ENCODE assay signal across 9 cellular contexts in the genomic region with DNA sequence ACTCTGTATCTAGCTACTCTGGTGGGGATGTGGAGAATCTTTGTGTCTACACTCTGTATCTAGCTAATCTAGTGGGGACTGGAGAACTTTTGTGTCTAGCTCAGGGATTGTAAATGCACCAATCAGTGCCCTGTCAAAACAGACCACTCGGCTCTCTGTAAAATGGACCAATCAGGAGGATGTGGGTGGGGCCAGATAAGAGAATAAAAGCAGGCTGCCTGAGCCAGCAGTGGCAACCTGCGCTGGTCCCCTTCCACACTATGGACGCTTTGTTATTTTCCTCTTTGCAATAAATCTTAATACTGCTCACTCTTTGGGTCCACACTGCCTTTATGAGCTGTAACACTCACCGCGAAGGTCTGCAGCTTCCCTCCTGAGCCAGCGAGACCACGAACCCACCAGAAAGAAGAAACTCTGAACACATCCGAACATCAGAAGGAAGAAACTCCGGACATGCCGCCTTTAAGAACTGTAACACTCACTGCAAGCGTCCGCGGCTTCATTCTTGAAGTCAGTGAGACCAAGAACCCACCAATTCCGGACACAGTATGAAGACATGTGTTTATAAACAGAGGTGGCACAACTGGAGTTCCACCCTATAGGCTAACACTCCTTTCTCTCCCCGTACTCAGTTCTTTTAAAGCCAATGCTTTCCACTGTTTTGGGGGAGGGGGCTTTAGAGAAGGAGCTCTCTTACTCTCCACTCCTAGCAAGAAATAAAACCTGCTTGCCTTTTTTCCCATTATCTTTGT. TPM values are rescaled to one million over a fixed set of nuclear protein-coding genes. Genes with fewer than 3 reads are reported as not detected.
DNase-seq lines count a peak whose midpoint lies in the region; ATAC-seq, FAIRE-seq and TF ChIP-seq lines count a peak whose summit lies in the region.
"Not testable (repeated sequence)": the region's sequence is repeated elsewhere in the genome, so short reads cannot be mapped to it uniquely, and the experiment has no call there.
"Had no signal": no experiment of that assay in that cellular context is flagged by ENCODE, and none has a peak within 500 bp of the region (broad histone marks: within the 10 kb centered on the region; RNA-seq: fewer than 3 reads in every experiment).

No MANE protein-coding gene starts in this region.

- intact Hi-C loops in CD4-positive, alpha-beta memory T cell (cut with micrococcal nuclease) = loop anchor here (1.0 to 10.0 kb wide), 4 partner anchors 28 to 1077 kb away; a partner anchor contains a TSS
- intact Hi-C loops in endothelial cell of umbilical vein (cut with micrococcal nuclease) = loop anchor here (1.0 to 2.0 kb wide), 3 partner anchors 28 to 125 kb away; a partner anchor contains a TSS
- intact Hi-C loops in right lobe of liver (cut with DNase I) = not testable (repeated sequence)

- DNase-seq in CD4-positive, alpha-beta memory T cell = peak; percentile 16 to 48 (median 18)
- peak; percentile 50 for DNase-seq in activated naive CD8-positive, alpha-beta T cell treated with anti-CD3 and anti-CD28 coated beads for 36 hours
- not testable (repeated sequence) for DNase-seq in endothelial cell of umbilical vein (ENCODE audit: low read depth, low spot score); right lobe of liver; thoracic aorta (ENCODE audit: low spot score)

- 98% methylated on average over 14 of the region's 15 CpGs for WGBS in HUES64
- WGBS in right lobe of liver (ENCODE audit: insufficient coverage, low coverage, low lambda C conversion rate, missing lambda C conversion rate) = 36% methylated on average over 10 of the region's 15 CpGs

- TF ChIP-seq POLR2A in endothelial cell of umbilical vein (IDR thresholded peaks at IDR 0.05; ENCODE audit: low read depth, low read length); right lobe of liver (IDR thresholded peaks at IDR 0.05): not testable (repeated sequence)

- peak overlapping the region; percentile 87 for H3K9ac ChIP-seq in HUES64 (ENCODE audit: low read depth, low read length)
- peak overlapping the region; percentile 100 for H3K9ac ChIP-seq in endothelial cell of umbilical vein (replicated peaks; ENCODE audit: extremely low read depth, insufficient read depth, low read length)
- peak overlapping the region; percentile 20 for H3K9ac ChIP-seq in rectal smooth muscle tissue (ENCODE audit: low read length)

- H3K4me2 ChIP-seq in endothelial cell of umbilical vein (ENCODE audit: insufficient read depth, low read length) = peak overlapping the region; percentile 88

- peak overlapping the region; percentile 83 for H3K27ac ChIP-seq in CD4-positive, alpha-beta memory T cell (ENCODE audit: low read depth, low read length)
- H3K27ac ChIP-seq in HUES64 (ENCODE audit: low read depth, low read length) (peak overlapping the region; percentile 94), endothelial cell of umbilical vein (ENCODE audit: insufficient read depth, low read depth, low read length) (peak overlapping the region; percentile 98), right lobe of liver (peak overlapping the region; percentile 86 to 93 (median 91)), rectal smooth muscle tissue (ENCODE audit: low read depth, low read length) (peak overlapping the region; percentile 77), thoracic aorta (peak overlapping the region; percentile 78 to 89)

- not testable (repeated sequence) for H3K27me3 ChIP-seq in CD4-positive, alpha-beta memory T cell (ENCODE audit: insufficient read depth, low read length); HUES64 (ENCODE audit: insufficient read depth, low read length); endothelial cell of umbilical vein (ENCODE audit: control insufficient read depth in 2 of 2, insufficient read depth in 2 of 2, low read length in 2 of 2); right lobe of liver; rectal smooth muscle tissue (ENCODE audit: control insufficient read depth, insufficient read depth, low read length); thoracic aorta (replicated peaks; ENCODE audit: insufficient read depth)

- TSS peak; percentile 96 for BruUV-seq in endothelial cell of umbilical vein (replicated peaks; lab: Mats Ljungman, UMichigan)

- H3K79me2 ChIP-seq in endothelial cell of umbilical vein (ENCODE audit: control insufficient read depth, insufficient read depth, low read length) = peaks cover 38% of the 10 kb centered on the region

- not testable (repeated sequence) for H3K36me3 ChIP-seq in CD4-positive, alpha-beta memory T cell (ENCODE audit: insufficient read depth, low read length); endothelial cell of umbilical vein (ENCODE audit: control insufficient read depth in 2 of 2, extremely low read depth in 1 of 2, insufficient read depth in 2 of 2, low read length in 2 of 2); rectal smooth muscle tissue (ENCODE audit: control insufficient read depth, insufficient read depth, low read length); thoracic aorta
- peaks cover 15% of the 10 kb centered on the region for H3K36me3 ChIP-seq in HUES64 (ENCODE audit: insufficient read depth, low read length)
- H3K36me3 ChIP-seq in right lobe of liver = peaks cover 0 to 13% (median 3%) of the 10 kb centered on the region in 4 donors

- peak overlapping the region; percentile 94 to 98 (median 97) for H3K27ac Mint-ChIP-seq in CD4-positive, alpha-beta memory T cell
- peak overlapping the region; percentile 99 for H3K27ac Mint-ChIP-seq in activated naive CD8-positive, alpha-beta T cell treated with anti-CD3 and anti-CD28 coated beads for 36 hours

- not testable (repeated sequence) for H3K9me3 Mint-ChIP-seq in CD4-positive, alpha-beta memory T cell; activated naive CD8-positive, alpha-beta T cell treated with anti-CD3 and anti-CD28 coated beads for 36 hours

- peak overlapping the region; percentile 65 to 100 for H3K4me3 ChIP-seq in CD4-positive, alpha-beta memory T cell (ENCODE audit: low read length in 2 of 2)
- H3K4me3 ChIP-seq in HUES64 (ENCODE audit: low read length) = peak overlapping the region; percentile 57
- H3K4me3 ChIP-seq in WI38 (ENCODE audit: low read depth, low read length) = peak overlapping the region; percentile 76
- H3K4me3 ChIP-seq in endothelial cell of umbilical vein (replicated peaks in 1 of 3; ENCODE audit: insufficient read depth in 1 of 3, low read depth in 1 of 3, low read length in 3 of 3) = peak overlapping the region; percentile 38 to 94 (median 62)
- H3K4me3 ChIP-seq in right lobe of liver = peak overlapping the region; percentile 38 to 63 (median 53)
- H3K4me3 ChIP-seq in rectal smooth muscle tissue (ENCODE audit: low read length) = peak overlapping the region; percentile 69
- peak overlapping the region; percentile 78 for H3K4me3 ChIP-seq in thoracic aorta

- POLR2A ChIA-PET in CD4-positive, alpha-beta memory T cell (lab: Charles Lee; ENCODE audit: partially characterized antibody) = interaction anchor here (0.6 to 3.1 kb wide), 10 partner anchors 11 to 127 kb away, joined by 3 to 20 read pairs (median 6); a partner anchor contains a TSS
- POLR2A ChIA-PET in endothelial cell of umbilical vein (lab: Charles Lee) = interaction anchor here (1.0 to 2.3 kb wide), 3 partner anchors 13 to 63 kb away, joined by 3 to 6 read pairs (median 5); no protein-coding TSS in a partner anchor

- not testable (repeated sequence) for H3K9me1 ChIP-seq in endothelial cell of umbilical vein (replicated peaks; ENCODE audit: control insufficient read depth, extremely low read depth, insufficient read depth, low read length)

- not testable (repeated sequence) for H3K9me3 ChIP-seq in CD4-positive, alpha-beta memory T cell (ENCODE audit: control insufficient read depth in 1 of 2, low read length in 2 of 2); HUES64 (ENCODE audit: insufficient read depth, low read depth, low read length); endothelial cell of umbilical vein (replicated peaks; ENCODE audit: control insufficient read depth, insufficient read depth, low read length); right lobe of liver; thoracic aorta

- not testable (repeated sequence) for H3K27me3 Mint-ChIP-seq in CD4-positive, alpha-beta memory T cell; activated naive CD8-positive, alpha-beta T cell treated with anti-CD3 and anti-CD28 coated beads for 36 hours

- H3K4me1 Mint-ChIP-seq in CD4-positive, alpha-beta memory T cell = peaks cover 42 to 76% (median 54%) of the 10 kb centered on the region in 4 donors
- H3K4me1 Mint-ChIP-seq in activated naive CD8-positive, alpha-beta T cell treated with anti-CD3 and anti-CD28 coated beads for 36 hours = peaks cover 41% of the 10 kb centered on the region

- ATAC-seq in right lobe of liver; thoracic aorta (ENCODE audit: insufficient number of reproducible peaks, low FRiP score, low read depth): not testable (repeated sequence)

- H2AFZ ChIP-seq in endothelial cell of umbilical vein (ENCODE audit: low read depth, low read length) = not testable (repeated sequence)

- peaks cover 27% of the 10 kb centered on the region for H3K4me1 ChIP-seq in CD4-positive, alpha-beta memory T cell (ENCODE audit: insufficient read depth, low read length)
- H3K4me1 ChIP-seq in HUES64 (ENCODE audit: insufficient read depth, low read length); endothelial cell of umbilical vein (ENCODE audit: control insufficient read depth, extremely low read depth, insufficient read depth, low read length); right lobe of liver; rectal smooth muscle tissue (ENCODE audit: control insufficient read depth, insufficient read depth, low read length): not testable (repeated sequence)
- peaks cover 5 to 26% of the 10 kb centered on the region in 2 donors for H3K4me1 ChIP-seq in thoracic aorta (ENCODE audit: control insufficient read depth in 1 of 2, low read depth in 2 of 2)

- H3K4me3 Mint-ChIP-seq in CD4-positive, alpha-beta memory T cell = peak overlapping the region; percentile 91 to 97 (median 95)
- peak overlapping the region; percentile 87 for H3K4me3 Mint-ChIP-seq in activated naive CD8-positive, alpha-beta T cell treated with anti-CD3 and anti-CD28 coated beads for 36 hours

- CTCF ChIA-PET in CD4-positive, alpha-beta memory T cell (lab: Charles Lee; ENCODE audit: partially characterized antibody) = interaction anchor here (0.7 to 5.9 kb wide), 20 partner anchors 11 to 208 kb away, joined by 3 to 71 read pairs (median 5); a partner anchor contains a TSS
- CTCF ChIA-PET in endothelial cell of umbilical vein (lab: Charles Lee) = interaction anchor here (0.7 to 1.9 kb wide), 15 partner anchors 9 to 679 kb away, joined by 3 to 15 read pairs (median 4); no protein-coding TSS in a partner anchor

- TF ChIP-seq CTCF in WI38 (IDR thresholded peaks at IDR 0.05; ENCODE audit: low read depth, low read length); endothelial cell of umbilical vein (IDR thresholded peaks at IDR 0.05; ENCODE audit: extremely low read depth in 1 of 2, insufficient read depth in 1 of 2, low read depth in 1 of 2, low read length in 2 of 2); right lobe of liver (IDR thresholded peaks at IDR 0.05); thoracic aorta (IDR thresholded peaks at IDR 0.05): not testable (repeated sequence)

- H4K20me1 ChIP-seq in endothelial cell of umbilical vein (replicated peaks; ENCODE audit: control insufficient read depth, extremely low read depth, insufficient read depth, low read length) = not testable (repeated sequence)

- FAIRE-seq in endothelial cell of umbilical vein (lab: Jason Lieb, UNC) = not testable (repeated sequence)

- dilution Hi-C loops in endothelial cell of umbilical vein (cut with MboI; ENCODE audit: extremely low pct_ligation_motif_present, low sequenced_read_pairs) = not testable (repeated sequence)

- H3K36me3 Mint-ChIP-seq in CD4-positive, alpha-beta memory T cell = peaks cover 19 to 29% of the 10 kb centered on the region in 2 donors
- H3K36me3 Mint-ChIP-seq in activated naive CD8-positive, alpha-beta T cell treated with anti-CD3 and anti-CD28 coated beads for 36 hours = peaks cover 18% of the 10 kb centered on the region

RNA-seq across cellular contexts. Expression of a gene that starts 1.1 kb away (rescaled TPM):
- total RNA-seq in CD4-positive, alpha-beta memory T cell = 10 to 100 TPM; 33.9 to 35.5 TPM
- 1 to 10 TPM; 9.1 to 9.5 TPM for polyA plus RNA-seq in CD4-positive, alpha-beta memory T cell
- 19.5 TPM for polyA plus RNA-seq in HUES64 (2013, experiment 1 of 2)
- polyA plus RNA-seq in HUES64 (2013, experiment 2 of 2) = 23.3 TPM
- total RNA-seq in activated naive CD8-positive, alpha-beta T cell treated with anti-CD3 and anti-CD28 coated beads for 36 hours = 10 to 100 TPM; 18.7 to 20.3 TPM
- total RNA-seq in endothelial cell of umbilical vein = 54.5 and 61.4 TPM in 2 replicates
- polyA plus RNA-seq in endothelial cell of umbilical vein = 46.0 and 57.3 TPM in 2 replicates
- polyA plus RNA-seq in endothelial cell of umbilical vein (2011; cell fraction: cytosol; rRNA removed) = 44.7 and 46.6 TPM in 2 replicates
- polyA plus RNA-seq in endothelial cell of umbilical vein (2011; cell fraction: nucleus; rRNA removed) = 50.6 and 64.9 TPM in 2 replicates
- 60.3 and 65.7 TPM in 2 replicates for polyA plus RNA-seq in endothelial cell of umbilical vein (2012)
- polyA minus RNA-seq in endothelial cell of umbilical vein = 83.1 and 91.5 TPM in 2 replicates
- polyA minus RNA-seq in endothelial cell of umbilical vein (2011; cell fraction: cytosol; rRNA and poly(A)+ RNA removed) = 6.7 TPM
- polyA minus RNA-seq in endothelial cell of umbilical vein (2011; cell fraction: nucleus; rRNA and poly(A)+ RNA removed) = 37.7 and 61.0 TPM in 2 replicates
- 10 to 100 TPM; 15.3 to 19.2 (median 18.2) TPM for total RNA-seq in right lobe of liver
- total RNA-seq in thoracic aorta = 10 to 100 TPM; 35.5 to 36.4 TPM

RNA-seq across cellular contexts. Expression of a gene that starts 5.8 kb away (rescaled TPM):
- total RNA-seq in CD4-positive, alpha-beta memory T cell = 100 to 1,000 TPM; 349 to 353 TPM
- 100 to 1,000 TPM; 187 to 190 TPM for polyA plus RNA-seq in CD4-positive, alpha-beta memory T cell
- 24.5 TPM for polyA plus RNA-seq in HUES64 (2013, experiment 1 of 2)
- 22.6 TPM for polyA plus RNA-seq in HUES64 (2013, experiment 2 of 2)
- 100 to 1,000 TPM; 141 to 143 TPM for total RNA-seq in activated naive CD8-positive, alpha-beta T cell treated with anti-CD3 and anti-CD28 coated beads for 36 hours
- total RNA-seq in endothelial cell of umbilical vein (73.4 and 110 TPM in 2 replicates), right lobe of liver (10 to 100 TPM; 10.0 to 29.1 (median 13.8) TPM), thoracic aorta (100 to 1,000 TPM; 119 to 129 TPM)
- 67.5 and 73.5 TPM in 2 replicates for polyA plus RNA-seq in endothelial cell of umbilical vein
- 39.8 and 50.7 TPM in 2 replicates for polyA plus RNA-seq in endothelial cell of umbilical vein (2011; cell fraction: cytosol; rRNA removed)
- 234 and 281 TPM in 2 replicates for polyA plus RNA-seq in endothelial cell of umbilical vein (2011; cell fraction: nucleus; rRNA removed)
- polyA plus RNA-seq in endothelial cell of umbilical vein (2012) = 94.5 and 105 TPM in 2 replicates
- polyA minus RNA-seq in endothelial cell of umbilical vein = 95.2 and 95.6 TPM in 2 replicates
- not detected for polyA minus RNA-seq in endothelial cell of umbilical vein (2011; cell fraction: cytosol; rRNA and poly(A)+ RNA removed)
- polyA minus RNA-seq in endothelial cell of umbilical vein (2011; cell fraction: nucleus; rRNA and poly(A)+ RNA removed) = 59.2 and 91.7 TPM in 2 replicates

RNA-seq across cellular contexts. Expression of a gene that starts 52.4 kb away (rescaled TPM):
- under 1 TPM; 0.44 to 0.61 TPM for total RNA-seq in CD4-positive, alpha-beta memory T cell
- polyA plus RNA-seq in CD4-positive, alpha-beta memory T cell = under 1 TPM in 1 of 2 donors, not detected in 1; 0.20 TPM
- not detected for polyA plus RNA-seq in HUES64 (2013, experiment 1 of 2)
- polyA plus RNA-seq in HUES64 (2013, experiment 2 of 2) = not detected
- under 1 TPM; 0.10 to 0.16 TPM for total RNA-seq in activated naive CD8-positive, alpha-beta T cell treated with anti-CD3 and anti-CD28 coated beads for 36 hours
- total RNA-seq in endothelial cell of umbilical vein (not detected in 2 replicates), right lobe of liver (under 1 TPM in 1 of 6 experiments, not detected in 5; 0.12 TPM), thoracic aorta (under 1 TPM; 0.27 to 0.49 TPM)
- not detected in 2 replicates for polyA plus RNA-seq in endothelial cell of umbilical vein
- not detected in 2 replicates for polyA plus RNA-seq in endothelial cell of umbilical vein (2011; cell fraction: cytosol; rRNA removed)
- not detected in 2 replicates for polyA plus RNA-seq in endothelial cell of umbilical vein (2011; cell fraction: nucleus; rRNA removed)
- not detected in 2 replicates for polyA plus RNA-seq in endothelial cell of umbilical vein (2012)
- polyA minus RNA-seq in endothelial cell of umbilical vein = not detected in 2 replicates
- not detected for polyA minus RNA-seq in endothelial cell of umbilical vein (2011; cell fraction: cytosol; rRNA and poly(A)+ RNA removed)
- polyA minus RNA-seq in endothelial cell of umbilical vein (2011; cell fraction: nucleus; rRNA and poly(A)+ RNA removed) = not detected in 2 replicates
- total RNA-seq: NCI-H460 had no signal

RNA-seq across cellular contexts. Expression of a gene that starts 59.0 kb away (rescaled TPM):
- total RNA-seq in CD4-positive, alpha-beta memory T cell = 10 to 100 TPM; 10.4 to 11.6 TPM
- 10 to 100 TPM in 1 of 2 donors, 1 to 10 TPM in 1; 9.6 to 20.2 TPM for polyA plus RNA-seq in CD4-positive, alpha-beta memory T cell
- 0.90 TPM for polyA plus RNA-seq in HUES64 (2013, experiment 1 of 2)
- 1.6 TPM for polyA plus RNA-seq in HUES64 (2013, experiment 2 of 2)
- 1 to 10 TPM; 6.1 to 7.8 TPM for total RNA-seq in activated naive CD8-positive, alpha-beta T cell treated with anti-CD3 and anti-CD28 coated beads for 36 hours
- 5.2 and 6.7 TPM in 2 replicates for total RNA-seq in endothelial cell of umbilical vein
- 14.6 and 15.2 TPM in 2 replicates for polyA plus RNA-seq in endothelial cell of umbilical vein
- polyA plus RNA-seq in endothelial cell of umbilical vein (2011; cell fraction: cytosol; rRNA removed) = 8.1 and 9.2 TPM in 2 replicates
- 17.1 and 21.1 TPM in 2 replicates for polyA plus RNA-seq in endothelial cell of umbilical vein (2011; cell fraction: nucleus; rRNA removed)
- polyA plus RNA-seq in endothelial cell of umbilical vein (2012) = 8.1 and 11.7 TPM in 2 replicates
- polyA minus RNA-seq in endothelial cell of umbilical vein = 14.6 and 17.7 TPM in 2 replicates
- 0.82 TPM for polyA minus RNA-seq in endothelial cell of umbilical vein (2011; cell fraction: cytosol; rRNA and poly(A)+ RNA removed)
- 5.2 and 6.9 TPM in 2 replicates for polyA minus RNA-seq in endothelial cell of umbilical vein (2011; cell fraction: nucleus; rRNA and poly(A)+ RNA removed)
- total RNA-seq in right lobe of liver = 1 to 10 TPM in 5 of 6 experiments, under 1 TPM in 1; 0.93 to 3.3 (median 2.3) TPM
- total RNA-seq in thoracic aorta = 1 to 10 TPM; 6.9 to 7.7 TPM

Comparison
In these comparisons a context has a peak if more than half of its experiments do, and no peak if none do; other contexts are left out.
1. H3K9ac ChIP-seq: peak in every context shown above with its lines; median percentile 100 in endothelial cell of umbilical vein; 87 in HUES64; 20 in rectal smooth muscle tissue.